ENCODE assay signal across 9 cellular contexts in genomic region chr11:118224512-118225180, GRCh38.
DNase-seq lines count a peak whose midpoint lies in the region; ATAC-seq and FAIRE-seq lines count a peak whose summit lies in the region.
"Had no signal": no experiment of that assay in that cellular context is flagged by ENCODE, and none has a peak within 500 bp of the region (broad histone marks: within the 10 kb centered on the region; RNA-seq: fewer than 3 reads in every experiment).

TSS of gene JAML (minus strand) at chr11:118225011. CDS start at chr11:118214866, 10,145 bp downstream.

- DNase-seq in NOMO-1 treated with DMSO at 0.1 percent for 48 hours (lab: John Stamatoyannopoulos, UW; ENCODE audit: unreplicated experiment) = peak; percentile 77
- DNase-seq in activated naive CD4-positive, alpha-beta T cell treated with Interleukin-2 at 50 U/mL for 16 hours = peak; percentile 67
- peak in 2 of 3 donors; percentile 40 to 53 for DNase-seq in stimulated activated CD4-positive, alpha-beta T cell treated with anti-CD3 and anti-CD28 coated beads, Interleukin-12 subunit alpha, Interleukin-12 subunit beta, amount 100 ng/mL, for 48 hours (ENCODE audit: low read depth in 2 of 3, low spot score in 1 of 3)
- no peak for DNase-seq in HTR-8/SVneo (ENCODE audit: insufficient read length, low spot score)
- DNase-seq in kidney tubule cell (ENCODE audit: low spot score) = no peak

- no peak for FAIRE-seq in HTR-8/SVneo (lab: Jason Lieb, UNC)
- FAIRE-seq: keratinocyte had no signal

- ATAC-seq in GM19025 (IDR thresholded peaks at IDR 0.05; ENCODE audit: low read depth, unreplicated experiment) (peak; percentile 56), HG03432 (IDR thresholded peaks at IDR 0.05; ENCODE audit: unreplicated experiment) (no peak), HG03025 (IDR thresholded peaks at IDR 0.05; ENCODE audit: low FRiP score, unreplicated experiment) (no peak)

Comparison
In these comparisons a context has a peak if more than half of its experiments do, and no peak if none do; other contexts are left out.
1. DNase-seq: peak in NOMO-1 treated with DMSO at 0.1 percent for 48 hours (single experiment), activated naive CD4-positive, alpha-beta T cell treated with Interleukin-2 at 50 U/mL for 16 hours (single experiment) and stimulated activated CD4-positive, alpha-beta T cell treated with anti-CD3 and anti-CD28 coated beads, Interleukin-12 subunit alpha, Interleukin-12 subunit beta, amount 100 ng/mL, for 48 hours (2 of 3); none in HTR-8/SVneo (single experiment) and kidney tubule cell (single experiment).